Comparison of ENCODE assay signal across 27 cellular contexts in the genomic region with DNA sequence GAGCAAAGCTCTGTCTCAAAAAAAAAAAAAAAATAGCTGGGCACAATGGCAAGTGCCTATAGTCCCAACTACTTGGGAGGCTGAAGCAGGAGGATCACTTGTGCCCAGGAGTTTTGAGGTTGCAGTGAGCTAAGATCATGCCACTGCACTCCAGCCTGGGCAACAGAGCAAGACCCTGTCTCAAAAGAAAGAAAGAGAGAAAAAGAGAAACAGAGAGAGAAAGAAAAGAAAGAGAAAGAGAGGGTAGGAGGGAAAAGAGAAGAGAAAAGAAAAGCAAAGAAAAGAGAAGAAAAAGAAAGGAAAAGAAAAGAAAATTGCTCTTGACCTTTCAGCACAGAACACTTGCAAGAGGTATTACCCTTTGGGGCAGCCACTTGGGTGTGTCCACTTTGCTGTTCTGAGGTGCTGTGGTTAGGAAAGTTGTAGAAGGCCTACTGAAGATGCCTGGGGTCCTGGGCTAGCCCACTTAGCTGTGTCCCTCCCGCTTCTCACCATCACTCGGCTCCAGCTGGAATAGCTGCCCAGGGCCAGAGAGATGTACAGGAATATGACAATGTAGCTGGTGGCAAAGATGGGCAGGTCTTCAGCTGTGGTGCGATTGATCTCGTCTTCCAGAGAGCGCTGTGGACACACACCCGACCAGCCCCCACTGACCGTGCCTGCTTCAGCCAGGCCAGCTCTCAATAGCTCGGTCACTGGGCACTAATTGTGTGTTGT. TPM values are rescaled to one million over a fixed set of nuclear protein-coding genes. Genes with fewer than 3 reads are reported as not detected.
"Had no signal": no experiment of that assay in that cellular context is flagged by ENCODE, and none has a peak within 500 bp of the region (broad histone marks: within the 10 kb centered on the region; RNA-seq: fewer than 3 reads in every experiment).

No MANE protein-coding gene starts in this region.

- H3K9ac ChIP-seq: parathyroid adenoma had no signal

- H3K27me3 Mint-ChIP-seq: dendritic cell treated with granulocyte-macrophage colony-stimulating factor and Interleukin-4, amounts not matched to agents 40 ng/mL and 50 ng/mL, for 4 days; naive B cell; type B pancreatic cell had no signal

- H3K4me3 ChIP-seq: esophagus muscularis mucosa, gastrocnemius medialis, psoas muscle, sigmoid colon, skin epidermis, suprapubic skin, thyroid gland had no signal

- DNase-seq: effector memory CD8-positive, alpha-beta T cell; gastrocnemius medialis; glutamatergic neuron; kidney; left colon; left ventricle myocardium superior; naive B cell; occipital lobe; psoas muscle; retina; sigmoid colon; stimulated activated CD4-positive, alpha-beta T cell treated with anti-CD3 and anti-CD28 coated beads, Interleukin-12 subunit alpha, Interleukin-12 subunit beta, amount 100 ng/mL, for 4 hours; stimulated activated naive CD8-positive, alpha-beta T cell treated with anti-CD3 and anti-CD28 coated beads, Interleukin-15, Interleukin-2, amounts not matched to agents 100 U/mL and 50 U/mL, for 24 hours; thyroid gland had no signal

- FAIRE-seq: colon, kidney, urothelium cell line had no signal

- H3K4me1 ChIP-seq: esophagus muscularis mucosa, gastrocnemius medialis, parathyroid adenoma, psoas muscle, sigmoid colon, suprapubic skin, thyroid gland had no signal

- H3K36me3 ChIP-seq: esophagus muscularis mucosa, gastrocnemius medialis, sigmoid colon, suprapubic skin, thyroid gland had no signal

- H3K27ac Mint-ChIP-seq: dendritic cell treated with granulocyte-macrophage colony-stimulating factor and Interleukin-4, amounts not matched to agents 40 ng/mL and 50 ng/mL, for 4 days; effector memory CD8-positive, alpha-beta T cell; immature natural killer cell; naive B cell; nephron; type B pancreatic cell had no signal

- ATAC-seq: gastrocnemius medialis had no signal

- H3K9me3 Mint-ChIP-seq: dendritic cell treated with granulocyte-macrophage colony-stimulating factor and Interleukin-4, amounts not matched to agents 40 ng/mL and 50 ng/mL, for 4 days; effector memory CD8-positive, alpha-beta T cell; immature natural killer cell; nephron; type B pancreatic cell had no signal

- H3K4me3 Mint-ChIP-seq: dendritic cell treated with granulocyte-macrophage colony-stimulating factor and Interleukin-4, amounts not matched to agents 40 ng/mL and 50 ng/mL, for 4 days; effector memory CD8-positive, alpha-beta T cell; immature natural killer cell; naive B cell; nephron; type B pancreatic cell had no signal

- H3K79me2 ChIP-seq: parathyroid adenoma had no signal

- H3K27me3 ChIP-seq: esophagus muscularis mucosa, gastrocnemius medialis, sigmoid colon, suprapubic skin, thyroid gland had no signal

- H3K4me1 Mint-ChIP-seq: immature natural killer cell, nephron had no signal

- H3K36me3 Mint-ChIP-seq: immature natural killer cell, naive B cell, type B pancreatic cell had no signal

- H3K9me3 ChIP-seq: esophagus muscularis mucosa, gastrocnemius medialis, psoas muscle, sigmoid colon, suprapubic skin, thyroid gland had no signal

- H2AFZ ChIP-seq: parathyroid adenoma had no signal

- H3K27ac ChIP-seq: epithelial cell of prostate, esophagus muscularis mucosa, gastrocnemius medialis, parathyroid adenoma, psoas muscle, sigmoid colon, skin epidermis, suprapubic skin, thyroid gland had no signal

RNA-seq across cellular contexts. Expression of a gene that starts 5.6 kb away (rescaled TPM):
- total RNA-seq: fibroblast of villous mesenchyme, left ventricle myocardium superior, lung microvascular endothelial cell, thyroid gland had no signal
- polyA plus RNA-seq: immature natural killer cell had no signal
